In the genomic region with DNA sequence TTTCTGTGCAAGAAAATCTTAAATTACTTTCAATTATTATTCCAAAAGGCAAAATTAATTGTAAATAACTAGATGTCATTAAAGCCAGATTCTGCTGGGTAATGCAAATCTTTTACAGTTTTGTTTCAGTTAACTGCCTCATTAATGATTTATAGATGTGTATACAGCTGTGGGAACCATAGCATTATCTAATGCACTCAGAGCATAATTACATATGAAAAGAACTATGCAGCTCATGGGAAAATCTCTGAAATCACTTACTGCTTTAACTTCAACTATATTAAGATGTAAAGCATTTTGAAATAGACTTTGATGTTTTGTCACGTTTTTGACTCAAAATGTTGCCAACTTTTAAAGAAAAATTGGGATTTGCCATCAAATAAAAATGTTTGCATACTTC, we compare ENCODE assay signal across 23 cellular contexts.
"Had no signal": no experiment of that assay in that cellular context is flagged by ENCODE, and none has a peak within 500 bp of the region (broad histone marks: within the 10 kb centered on the region; RNA-seq: fewer than 3 reads in every experiment).

No MANE protein-coding gene starts in this region.

- H3K27me3 ChIP-seq: foreskin keratinocyte, hepatocyte, suprapubic skin, thyroid gland had no signal

- H3K9me3 ChIP-seq: colonic mucosa, mucosa of descending colon, psoas muscle, right lobe of liver, suprapubic skin, thyroid gland had no signal

- H3K9me3 Mint-ChIP-seq: neural crest cell; stimulated activated effector memory CD8-positive, alpha-beta T cell treated with anti-CD3 and anti-CD28 coated beads, Interleukin-12 subunit alpha, Interleukin-12 subunit beta, amount 100 ng/mL, for 72 hours; type B pancreatic cell had no signal

- DNase-seq: colonic mucosa; dermis blood vessel endothelial cell; erythroblast; foreskin keratinocyte; head of caudate nucleus; left colon; mammary epithelial cell; mucosa of descending colon; naive thymus-derived CD8-positive, alpha-beta T cell; nucleus accumbens; psoas muscle; retina; right lobe of liver; stimulated activated CD4-positive, alpha-beta T cell treated with anti-CD3 and anti-CD28 coated beads, Interleukin-4, amount 100 ng/mL, for 1 hour; stimulated activated CD8-positive, alpha-beta memory T cell treated with anti-CD3 and anti-CD28 coated beads, Interleukin-4, amount 100 ng/mL, for 48 hours; stimulated activated naive CD8-positive, alpha-beta T cell treated with anti-CD3 and anti-CD28 coated beads, Interleukin-15, Interleukin-2, amounts not matched to agents 100 U/mL and 50 U/mL, for 24 hours; thyroid gland had no signal

- H3K36me3 ChIP-seq: colonic mucosa, right lobe of liver, suprapubic skin, thyroid gland had no signal

- FAIRE-seq: urothelium cell line had no signal

- H3K4me1 ChIP-seq: colonic mucosa, foreskin keratinocyte, psoas muscle, right lobe of liver, suprapubic skin, thyroid gland had no signal

- H3K36me3 Mint-ChIP-seq: naive thymus-derived CD8-positive, alpha-beta T cell; stimulated activated effector memory CD8-positive, alpha-beta T cell treated with anti-CD3 and anti-CD28 coated beads, Interleukin-12 subunit alpha, Interleukin-12 subunit beta, amount 100 ng/mL, for 72 hours; type B pancreatic cell had no signal

- H3K27ac ChIP-seq: colonic mucosa, foreskin keratinocyte, hepatocyte, psoas muscle, right lobe of liver, suprapubic skin, thyroid gland had no signal

- ATAC-seq: foreskin keratinocyte; left colon; mucosa of descending colon; naive thymus-derived CD8-positive, alpha-beta T cell; psoas muscle; right lobe of liver; stimulated activated effector memory CD8-positive, alpha-beta T cell treated with anti-CD3 and anti-CD28 coated beads, Interleukin-12 subunit alpha, Interleukin-12 subunit beta, amount 100 ng/mL, for 72 hours; stimulated activated naive CD8-positive, alpha-beta T cell treated with anti-CD3 and anti-CD28 coated beads, Interleukin-15, Interleukin-2, amounts not matched to agents 100 U/mL and 50 U/mL, for 24 hours had no signal

- H3K27ac Mint-ChIP-seq: naive thymus-derived CD8-positive, alpha-beta T cell; stimulated activated effector memory CD8-positive, alpha-beta T cell treated with anti-CD3 and anti-CD28 coated beads, Interleukin-12 subunit alpha, Interleukin-12 subunit beta, amount 100 ng/mL, for 72 hours; type B pancreatic cell had no signal

- H3K4me3 ChIP-seq: colonic mucosa, hepatocyte, mucosa of descending colon, psoas muscle, right lobe of liver, suprapubic skin, thyroid gland had no signal
